Comparison of ENCODE assay signal across 8 cellular contexts in the genomic region with DNA sequence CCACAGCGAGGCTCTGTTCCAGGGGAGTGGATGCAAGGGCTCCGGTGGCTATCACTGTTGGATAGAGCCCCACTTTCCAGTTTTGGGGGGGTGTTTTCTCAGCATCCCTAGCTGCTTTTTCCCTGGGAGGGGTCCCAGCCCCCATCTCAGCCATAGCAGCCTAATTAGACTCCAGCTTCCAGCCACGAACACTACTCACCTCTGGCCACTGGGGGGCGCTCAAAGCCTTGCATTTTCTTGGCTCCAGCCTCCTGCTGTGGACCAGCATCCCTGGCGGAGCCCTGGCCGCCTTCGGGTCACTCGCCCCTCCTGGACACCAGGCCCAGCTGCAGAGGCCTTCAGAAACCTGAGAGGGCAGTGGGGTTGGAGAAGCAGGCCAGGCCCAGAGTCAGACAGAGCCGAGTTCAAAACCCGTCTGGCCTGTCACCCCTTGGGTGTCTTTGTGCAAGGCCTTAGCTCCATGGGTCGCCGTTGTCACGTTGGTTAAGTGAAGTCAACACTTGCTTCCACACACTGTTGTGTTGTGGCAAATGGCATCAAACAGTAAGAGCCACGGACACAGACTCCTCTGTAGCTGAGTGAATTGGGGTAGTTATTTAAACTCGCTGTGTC.
DNase-seq lines count a peak whose midpoint lies in the region; ATAC-seq and TF ChIP-seq lines count a peak whose summit lies in the region.

No MANE protein-coding gene starts in this region.

- H3K4me1 ChIP-seq in iPS DF 6.9 (ENCODE audit: control insufficient read depth, insufficient read depth, low read length) = 0 out of 2 replicates have a peak, but pooled peaks cover 1% of the 10 kb centered on the region

- no peak for TF ChIP-seq POLR2A in GM18505 (IDR thresholded peaks at IDR 0.05; ENCODE audit: borderline replicate concordance, extremely low read depth, insufficient read depth, insufficient read length)

- peaks cover 9% of the 10 kb centered on the region; the same call in 1 of the 2 replicates for H3K36me3 ChIP-seq in iPS DF 6.9 (ENCODE audit: control insufficient read depth, insufficient read depth, low read length)

- peak; percentile 5 for DNase-seq in DMS79 (lab: John Stamatoyannopoulos, UW)
- peak; percentile 71 for DNase-seq in HT-29 (ENCODE audit: low spot score)
- peak; percentile 21 for DNase-seq in T follicular helper cell (ENCODE audit: low read depth)
- peak; percentile 46 for DNase-seq in astrocyte of the spinal cord (ENCODE audit: low read depth, low spot score)
- DNase-seq in iPS DF 6.9 (ENCODE audit: low read depth, low spot score) = peak; percentile 37
- peak; percentile 44 for DNase-seq in stimulated activated CD4-positive, alpha-beta T cell treated with anti-CD3 and anti-CD28 coated beads, Interleukin-12 subunit alpha, Interleukin-12 subunit beta, amount 100 ng/mL, for 4 hours

- no peaks in the 10 kb centered on the region for H3K9me3 ChIP-seq in iPS DF 6.9 (ENCODE audit: control insufficient read depth, insufficient read depth, low read length)

- WGBS in iPS DF 6.9 (ENCODE audit: insufficient coverage, insufficient read length) = no CpG with 5 or more reads among the region's 15 CpGs

- H3K27ac ChIP-seq in iPS DF 6.9 (ENCODE audit: low read length) = no peak overlapping the region

- no peak overlapping the region for H3K4me3 ChIP-seq in astrocyte of the spinal cord (ENCODE audit: low read depth, low read length)
- no peak overlapping the region for H3K4me3 ChIP-seq in iPS DF 6.9 (ENCODE audit: low read length)

- in situ Hi-C loops in astrocyte of the spinal cord (cut with HindIII; ENCODE audit: low sequenced_read_pairs) = no loop called here

- H3K27me3 ChIP-seq in iPS DF 6.9 (ENCODE audit: control insufficient read depth, insufficient read depth, low read length) = no peaks in the 10 kb centered on the region

- peak; percentile 90 for TF ChIP-seq CTCF in astrocyte of the spinal cord (IDR thresholded peaks at IDR 0.05; ENCODE audit: low read depth, low read length)

- ATAC-seq in GM18505 (IDR thresholded peaks at IDR 0.05; ENCODE audit: unreplicated experiment) (no peak), HG03097 (IDR thresholded peaks at IDR 0.05; ENCODE audit: low FRiP score, unreplicated experiment) (no peak)

Comparison
In these comparisons a context has a peak if more than half of its experiments do, and no peak if none do; other contexts are left out.
1. DNase-seq: peak in every context shown above with its lines; median percentile 71 in HT-29; 46 in astrocyte of the spinal cord; 44 in stimulated activated CD4-positive, alpha-beta T cell treated with anti-CD3 and anti-CD28 coated beads, Interleukin-12 subunit alpha, Interleukin-12 subunit beta, amount 100 ng/mL, for 4 hours; 37 in iPS DF 6.9; 21 in T follicular helper cell; 5 in DMS79.